ENCODE assay signal across 12 cellular contexts in genomic region chr15:96119734-96120133, GRCh38.
"Had no signal": no experiment of that assay in that cellular context is flagged by ENCODE, and none has a peak within 500 bp of the region (broad histone marks: within the 10 kb centered on the region; RNA-seq: fewer than 3 reads in every experiment).

No MANE protein-coding gene starts in this region.

- H3K4me1 Mint-ChIP-seq: activated CD4-positive, alpha-beta memory T cell treated with anti-CD3 and anti-CD28 coated beads, Interleukin-2, amount 10 ng/mL, durations not matched to agents 7 days and 5 days; activated naive CD4-positive, alpha-beta T cell treated with anti-CD3 and anti-CD28 coated beads, Interleukin-2, amount 50 U/mL, for 24 hours had no signal

- H3K4me3 Mint-ChIP-seq: activated CD4-positive, alpha-beta memory T cell treated with anti-CD3 and anti-CD28 coated beads, Interleukin-2, amount 10 ng/mL, durations not matched to agents 7 days and 5 days; activated naive CD4-positive, alpha-beta T cell treated with anti-CD3 and anti-CD28 coated beads, Interleukin-2, amount 50 U/mL, for 24 hours; activated T-cell treated with anti-CD3 and anti-CD28 coated beads, Interleukin-2, amount 50 U/mL, for 4 hours; stimulated activated naive CD8-positive, alpha-beta T cell treated with anti-CD3 and anti-CD28 coated beads, Interleukin-15, Interleukin-2, amounts not matched to agents 100 ng/mL and 50 ng/mL, for 24 hours; WTC11 had no signal

- H3K27ac Mint-ChIP-seq: activated CD4-positive, alpha-beta memory T cell treated with anti-CD3 and anti-CD28 coated beads, Interleukin-2, amount 10 ng/mL, durations not matched to agents 7 days and 5 days; activated naive CD4-positive, alpha-beta T cell treated with anti-CD3 and anti-CD28 coated beads, Interleukin-2, amount 50 U/mL, for 24 hours; stimulated activated naive CD8-positive, alpha-beta T cell treated with anti-CD3 and anti-CD28 coated beads, Interleukin-15, Interleukin-2, amounts not matched to agents 100 ng/mL and 50 ng/mL, for 24 hours; WTC11 had no signal

- ATAC-seq: activated T-cell treated with anti-CD3 and anti-CD28 coated beads, Interleukin-2, amount 50 U/mL, for 4 hours; pancreas; WTC11 had no signal

- H3K27me3 Mint-ChIP-seq: activated CD4-positive, alpha-beta memory T cell treated with anti-CD3 and anti-CD28 coated beads, Interleukin-2, amount 10 ng/mL, durations not matched to agents 7 days and 5 days had no signal

- H3K9me3 Mint-ChIP-seq: activated CD4-positive, alpha-beta memory T cell treated with anti-CD3 and anti-CD28 coated beads, Interleukin-2, amount 10 ng/mL, durations not matched to agents 7 days and 5 days; activated naive CD4-positive, alpha-beta T cell treated with anti-CD3 and anti-CD28 coated beads, Interleukin-2, amount 50 U/mL, for 24 hours; activated T-cell treated with anti-CD3 and anti-CD28 coated beads, Interleukin-2, amount 50 U/mL, for 4 hours; stimulated activated naive CD8-positive, alpha-beta T cell treated with anti-CD3 and anti-CD28 coated beads, Interleukin-15, Interleukin-2, amounts not matched to agents 100 ng/mL and 50 ng/mL, for 24 hours; WTC11 had no signal

- H3K36me3 Mint-ChIP-seq: activated naive CD4-positive, alpha-beta T cell treated with anti-CD3 and anti-CD28 coated beads, Interleukin-2, amount 50 U/mL, for 24 hours; WTC11 had no signal

- DNase-seq: activated CD4-positive, alpha-beta memory T cell treated with anti-CD3 and anti-CD28 coated beads, Interleukin-2, amount 10 ng/mL, durations not matched to agents 7 days and 5 days; activated CD4-positive, alpha-beta T cell treated with anti-CD3 and anti-CD28 coated beads for 4 hours; activated effector memory CD4-positive, alpha-beta T cell treated with anti-CD3 and anti-CD28 coated beads, Interleukin-2, amount 50 U/mL, for 16 hours; activated T-cell treated with anti-CD3 and anti-CD28 coated beads, Interleukin-2, amount 50 U/mL, for 4 hours; glutamatergic neuron; hypothalamus; pancreas; small intestine; upper lobe of left lung had no signal
